ENCODE assay signal across 18 cellular contexts in genomic region chr14:22526210-22526609, GRCh38.
DNase-seq lines count a peak whose midpoint lies in the region; ATAC-seq and TF ChIP-seq lines count a peak whose summit lies in the region.
"Had no signal": no experiment of that assay in that cellular context is flagged by ENCODE, and none has a peak within 500 bp of the region (broad histone marks: within the 10 kb centered on the region; RNA-seq: fewer than 3 reads in every experiment).

No MANE protein-coding gene starts in this region.

- no peaks in the 10 kb centered on the region for H3K9me3 ChIP-seq in OCI-LY7 (ENCODE audit: low read length)
- H3K9me3 ChIP-seq: thoracic aorta had no signal

- no peak for DNase-seq in activated T-cell treated with anti-CD3 and anti-CD28 coated beads, Interleukin-2, amount 50 U/mL, for 72 hours
- DNase-seq in activated T-cell treated with anti-CD3 and anti-CD28 coated beads for 4 hours (no peak), OCI-LY7 (ENCODE audit: low spot score) (no peak), NCI-H1092 (lab: John Stamatoyannopoulos, UW) (no peak), GOT3 (lab: John Stamatoyannopoulos, UW) (no peak), D341Med (ENCODE audit: low spot score) (no peak)
- DNase-seq in activated naive CD8-positive, alpha-beta T cell treated with anti-CD3 and anti-CD28 coated beads, Interleukin-2, amount 10 ng/mL, durations not matched to agents 7 days and 5 days = no peak
- no peak for DNase-seq in stimulated activated naive CD8-positive, alpha-beta T cell treated with anti-CD3 and anti-CD28 coated beads, Interleukin-15, Interleukin-2, amounts not matched to agents 100 U/mL and 50 U/mL, for 24 hours
- DNase-seq: activated effector memory CD4-positive, alpha-beta T cell treated with Interleukin-2 at 50 U/mL for 16 hours; cerebellar nuclear complex; COR-L47; left colon; NCI-H187 treated with DMSO at 0.1 percent for 48 hours; NCI-H226; stimulated activated CD8-positive, alpha-beta memory T cell treated with anti-CD3 and anti-CD28 coated beads, Interleukin-4, amount 100 ng/mL, for 48 hours had no signal

- H3K36me3 ChIP-seq in OCI-LY7 (ENCODE audit: insufficient read depth, low read length) = no peaks in the 10 kb centered on the region
- H3K36me3 ChIP-seq: thoracic aorta had no signal

- H3K9me3 Mint-ChIP-seq in activated T-cell treated with anti-CD3 and anti-CD28 coated beads, Interleukin-2, amount 50 U/mL, for 72 hours = no peaks in the 10 kb centered on the region
- no peaks in the 10 kb centered on the region for H3K9me3 Mint-ChIP-seq in activated naive CD8-positive, alpha-beta T cell treated with anti-CD3 and anti-CD28 coated beads, Interleukin-2, amount 10 ng/mL, durations not matched to agents 7 days and 5 days

- no peak overlapping the region for H2AFZ ChIP-seq in OCI-LY7 (ENCODE audit: low read length)

- no peak overlapping the region for H3K27ac ChIP-seq in OCI-LY7 (ENCODE audit: low read depth, low read length, poor library complexity, severe bottlenecking)
- H3K27ac ChIP-seq: thoracic aorta had no signal

- H3K4me1 ChIP-seq in OCI-LY7 (ENCODE audit: insufficient read depth, low read length, poor library complexity, severe bottlenecking) = peaks cover 84% of the 10 kb centered on the region

- no peak for TF ChIP-seq CTCF in OCI-LY7 (conservative IDR thresholded peaks at IDR 0.05; ENCODE audit: low read length)

- peaks cover 92% of the 10 kb centered on the region for H3K4me1 Mint-ChIP-seq in activated T-cell treated with anti-CD3 and anti-CD28 coated beads, Interleukin-2, amount 50 U/mL, for 72 hours (ENCODE audit: low read depth)
- H3K4me1 Mint-ChIP-seq in activated naive CD8-positive, alpha-beta T cell treated with anti-CD3 and anti-CD28 coated beads, Interleukin-2, amount 10 ng/mL, durations not matched to agents 7 days and 5 days = peaks cover 81% of the 10 kb centered on the region

- no peaks in the 10 kb centered on the region for H3K27me3 Mint-ChIP-seq in activated T-cell treated with anti-CD3 and anti-CD28 coated beads, Interleukin-2, amount 50 U/mL, for 72 hours (ENCODE audit: low read depth)
- H3K27me3 Mint-ChIP-seq in activated naive CD8-positive, alpha-beta T cell treated with anti-CD3 and anti-CD28 coated beads, Interleukin-2, amount 10 ng/mL, durations not matched to agents 7 days and 5 days = no peaks in the 10 kb centered on the region

- peaks cover 42 to 71% of the 10 kb centered on the region in 2 donors for H3K36me3 Mint-ChIP-seq in activated T-cell treated with anti-CD3 and anti-CD28 coated beads, Interleukin-2, amount 50 U/mL, for 72 hours (ENCODE audit: insufficient read depth in 2 of 2)
- peaks cover 89% of the 10 kb centered on the region for H3K36me3 Mint-ChIP-seq in activated naive CD8-positive, alpha-beta T cell treated with anti-CD3 and anti-CD28 coated beads, Interleukin-2, amount 10 ng/mL, durations not matched to agents 7 days and 5 days

- H3K79me2 ChIP-seq in OCI-LY7 (ENCODE audit: insufficient read depth, low read depth, low read length) = no peaks in the 10 kb centered on the region

- H3K27ac Mint-ChIP-seq in activated T-cell treated with anti-CD3 and anti-CD28 coated beads, Interleukin-2, amount 50 U/mL, for 72 hours = peak overlapping the region; percentile 97
- H3K27ac Mint-ChIP-seq in activated naive CD8-positive, alpha-beta T cell treated with anti-CD3 and anti-CD28 coated beads, Interleukin-2, amount 10 ng/mL, durations not matched to agents 7 days and 5 days = peak overlapping the region; percentile 98

- peak overlapping the region; percentile 49; the same call in 1 of the 2 replicates for H3K4me2 ChIP-seq in OCI-LY7 (ENCODE audit: low read length)

- no peaks in the 10 kb centered on the region for H3K9me2 ChIP-seq in OCI-LY7 (ENCODE audit: insufficient read depth, low read length)

- ATAC-seq in activated T-cell treated with anti-CD3 and anti-CD28 coated beads, Interleukin-2, amount 50 U/mL, for 72 hours (replicated peaks in 1 of 2) = peak; percentile 41 to 46
- peak; percentile 9 for ATAC-seq in activated naive CD8-positive, alpha-beta T cell treated with anti-CD3 and anti-CD28 coated beads, Interleukin-2, amount 10 ng/mL, durations not matched to agents 7 days and 5 days (ENCODE audit: low read depth)
- ATAC-seq in stimulated activated naive CD8-positive, alpha-beta T cell treated with anti-CD3 and anti-CD28 coated beads, Interleukin-15, Interleukin-2, amounts not matched to agents 100 U/mL and 50 U/mL, for 24 hours = peak; percentile 36
- ATAC-seq: K562, left colon, Panc1 had no signal

- CTCF ChIA-PET in OCI-LY7 (lab: Charles Lee; ENCODE audit: unreplicated experiment) = interaction anchor here (1.3 kb wide), 1 partner anchor 18 kb away, joined by 3 read pairs; no protein-coding TSS in a partner anchor

- no TSS peak for BruUV-seq in OCI-LY7 (replicated peaks; lab: Mats Ljungman, UMichigan)

- intact Hi-C loops in OCI-LY7 (cut with micrococcal nuclease; ENCODE audit: unreplicated experiment) = no loop called here

- H4K20me1 ChIP-seq in OCI-LY7 (ENCODE audit: insufficient read depth, low read length) = no peaks in the 10 kb centered on the region

- POLR2A ChIA-PET in OCI-LY7 (lab: Charles Lee) = interaction anchor here (2.3 kb wide), 1 partner anchor 10 kb away, joined by 10 read pairs; no protein-coding TSS in a partner anchor
- POLR2A ChIA-PET in activated naive CD8-positive, alpha-beta T cell treated with anti-CD3 and anti-CD28 coated beads, Interleukin-2, amount 10 ng/mL, durations not matched to agents 7 days and 5 days (lab: Charles Lee) = interaction anchor here (1.0 to 20.6 kb wide), 9 partner anchors 8 to 790 kb away, joined by 3 to 652 read pairs (median 158); no protein-coding TSS in a partner anchor

- H3K4me3 Mint-ChIP-seq in activated T-cell treated with anti-CD3 and anti-CD28 coated beads, Interleukin-2, amount 50 U/mL, for 72 hours = peak overlapping the region; percentile 86 to 100
- H3K4me3 Mint-ChIP-seq in activated naive CD8-positive, alpha-beta T cell treated with anti-CD3 and anti-CD28 coated beads, Interleukin-2, amount 10 ng/mL, durations not matched to agents 7 days and 5 days = peak overlapping the region; percentile 99

- H3K4me3 ChIP-seq in OCI-LY7 (ENCODE audit: low read depth, low read length, poor library complexity, severe bottlenecking) = no peak overlapping the region
- H3K4me3 ChIP-seq: K562, thoracic aorta had no signal
